ENCODE assay signal across 8 cellular contexts in genomic region chr15:78709263-78709882, GRCh38.
DNase-seq lines count a peak whose midpoint lies in the region; ATAC-seq and TF ChIP-seq lines count a peak whose summit lies in the region.

No MANE protein-coding gene starts in this region.

- H3K4me3 Mint-ChIP-seq in natural killer cell treated with Interleukin-12 subunit alpha and Interleukin-12 subunit beta and Interleukin-15 and Interleukin-18, amount 100 ng/mL, for 72 hours = no peak overlapping the region
- peak overlapping the region; percentile 3 for H3K4me3 Mint-ChIP-seq in stimulated activated memory B cell treated with anti-CD40 and anti-IgM and Interleukin-4, amounts not matched to agents 10 μg/mL and 1 μg/mL and 100 μg/mL, for 72 hours

- H3K9me3 Mint-ChIP-seq in natural killer cell treated with Interleukin-12 subunit alpha and Interleukin-12 subunit beta and Interleukin-15 and Interleukin-18, amount 100 ng/mL, for 72 hours = no peaks in the 10 kb centered on the region
- peaks cover 1% of the 10 kb centered on the region for H3K9me3 Mint-ChIP-seq in stimulated activated memory B cell treated with anti-CD40 and anti-IgM and Interleukin-4, amounts not matched to agents 10 μg/mL and 1 μg/mL and 100 μg/mL, for 72 hours

- TF ChIP-seq CTCF in OCI-LY3 (IDR thresholded peaks at IDR 0.05; ENCODE audit: low read depth, low read length) = peak; percentile 93

- peaks cover 9% of the 10 kb centered on the region for H3K4me1 ChIP-seq in OCI-LY3 (ENCODE audit: low read length)

- no peaks in the 10 kb centered on the region for H3K79me2 ChIP-seq in OCI-LY3 (ENCODE audit: low read length)

- H3K4me3 ChIP-seq in OCI-LY3 (ENCODE audit: low read length) = peak overlapping the region; percentile 76

- peaks cover 30% of the 10 kb centered on the region for H3K27me3 ChIP-seq in OCI-LY3 (ENCODE audit: low read depth, low read length)

- H3K27me3 Mint-ChIP-seq in natural killer cell treated with Interleukin-12 subunit alpha and Interleukin-12 subunit beta and Interleukin-15 and Interleukin-18, amount 100 ng/mL, for 72 hours = peaks cover 21 to 42% of the 10 kb centered on the region in 2 donors
- H3K27me3 Mint-ChIP-seq in stimulated activated memory B cell treated with anti-CD40 and anti-IgM and Interleukin-4, amounts not matched to agents 10 μg/mL and 1 μg/mL and 100 μg/mL, for 72 hours = peaks cover 43% of the 10 kb centered on the region

- DNase-seq in GM03348 (ENCODE audit: low spot score) (peak; percentile 83), activated T-cell treated with anti-CD3 and anti-CD28 coated beads for 24 hours (ENCODE audit: low read depth) (peak; percentile 59), erythroblast (lab: John Stamatoyannopoulos, UW) (peak; percentile 53 to 72), amniotic stem cell (lab: John Stamatoyannopoulos, UW) (no peak)
- DNase-seq in natural killer cell treated with Interleukin-12 subunit alpha and Interleukin-12 subunit beta and Interleukin-15 and Interleukin-18, amount 100 ng/mL, for 72 hours (ENCODE audit: low spot score) = no peak

- H2AFZ ChIP-seq in OCI-LY3 (ENCODE audit: low read depth, low read length) = peak overlapping the region; percentile 94

- H3K36me3 ChIP-seq in OCI-LY3 (replicated peaks; ENCODE audit: low read depth, low read length) = no peaks in the 10 kb centered on the region

- H3K9me3 ChIP-seq in OCI-LY3 (ENCODE audit: insufficient read depth, low read length) = peaks cover 3% of the 10 kb centered on the region; the same call in 1 of the 2 replicates

- no peak overlapping the region for H3K27ac Mint-ChIP-seq in natural killer cell treated with Interleukin-12 subunit alpha and Interleukin-12 subunit beta and Interleukin-15 and Interleukin-18, amount 100 ng/mL, for 72 hours
- H3K27ac Mint-ChIP-seq in stimulated activated memory B cell treated with anti-CD40 and anti-IgM and Interleukin-4, amounts not matched to agents 10 μg/mL and 1 μg/mL and 100 μg/mL, for 72 hours = no peak overlapping the region

- H3K9ac ChIP-seq in OCI-LY3 (ENCODE audit: low read length) = peak overlapping the region; percentile 60

- peak; percentile 77 for ATAC-seq in HG03280 (IDR thresholded peaks at IDR 0.05; ENCODE audit: unreplicated experiment)
- ATAC-seq in natural killer cell treated with Interleukin-12 subunit alpha and Interleukin-12 subunit beta and Interleukin-15 and Interleukin-18, amount 100 ng/mL, for 72 hours = peak; percentile 87 to 91
- peak; percentile 93 for ATAC-seq in stimulated activated memory B cell treated with anti-CD40 and anti-IgM and Interleukin-4, amounts not matched to agents 10 μg/mL and 1 μg/mL and 100 μg/mL, for 72 hours

- no peak for TF ChIP-seq POLR2A in erythroblast (IDR thresholded peaks at IDR 0.05; ENCODE audit: low read length)

- H3K4me1 Mint-ChIP-seq in natural killer cell treated with Interleukin-12 subunit alpha and Interleukin-12 subunit beta and Interleukin-15 and Interleukin-18, amount 100 ng/mL, for 72 hours (ENCODE audit: low read depth in 2 of 2) = peaks cover 3 to 13% of the 10 kb centered on the region in 2 donors
- peaks cover 8% of the 10 kb centered on the region for H3K4me1 Mint-ChIP-seq in stimulated activated memory B cell treated with anti-CD40 and anti-IgM and Interleukin-4, amounts not matched to agents 10 μg/mL and 1 μg/mL and 100 μg/mL, for 72 hours

- no peaks in the 10 kb centered on the region for H3K36me3 Mint-ChIP-seq in natural killer cell treated with Interleukin-12 subunit alpha and Interleukin-12 subunit beta and Interleukin-15 and Interleukin-18, amount 100 ng/mL, for 72 hours
- peaks cover 2% of the 10 kb centered on the region for H3K36me3 Mint-ChIP-seq in stimulated activated memory B cell treated with anti-CD40 and anti-IgM and Interleukin-4, amounts not matched to agents 10 μg/mL and 1 μg/mL and 100 μg/mL, for 72 hours

- no peak overlapping the region for H3K27ac ChIP-seq in OCI-LY3 (ENCODE audit: low read length)

- peak overlapping the region; percentile 89 for H3K4me2 ChIP-seq in OCI-LY3 (ENCODE audit: low read length)

- H4K20me1 ChIP-seq in OCI-LY3 (ENCODE audit: insufficient read depth, low read length) = no peaks in the 10 kb centered on the region

Comparison
In these comparisons a context has a peak if more than half of its experiments do, and no peak if none do; other contexts are left out.
1. DNase-seq: peak in GM03348 (single experiment), activated T-cell treated with anti-CD3 and anti-CD28 coated beads for 24 hours (single experiment) and erythroblast (2 of 2); none in natural killer cell treated with Interleukin-12 subunit alpha and Interleukin-12 subunit beta and Interleukin-15 and Interleukin-18, amount 100 ng/mL, for 72 hours (single experiment) and amniotic stem cell (single experiment).
2. Peak in every context shown above with its lines, with median percentiles within 50 percentile points of each other: ATAC-seq.